In genomic region chr11:72233056-72233772, GRCh38 we compare ENCODE assay signal across 1 cellular context.
TF ChIP-seq lines count a peak whose summit lies in the region.

No MANE protein-coding gene starts in this region.

TF ChIP-seq in HepG2, 621 proteins besides CTCF, POLR2A, EP300 and RAD21:
- TF ChIP-seq ATF7 (IDR thresholded peaks at IDR 0.05) (0 out of 2 replicates have a peak, but pooled peaks have one; percentile 3), ATF7 (CRISPR knock-in tag; IDR thresholded peaks at IDR 0.05) (no peak), ZNF101 (CRISPR knock-in tag; IDR thresholded peaks at IDR 0.05; ENCODE audit: borderline replicate concordance, low read depth) (no peak)
